Comparison of ENCODE assay signal across 14 cellular contexts in genomic region chr6:16837217-16837972, GRCh38.
A peak's percentile ranks its signal among the peaks of the same experiment; 100 is the strongest.
DNase-seq lines count a peak whose midpoint lies in the region; ATAC-seq and TF ChIP-seq lines count a peak whose summit lies in the region.
"Had no signal": no experiment of that assay in that cellular context is flagged by ENCODE, and none has a peak within 500 bp of the region (broad histone marks: within the 10 kb centered on the region; RNA-seq: fewer than 3 reads in every experiment).

No MANE protein-coding gene starts in this region.

- H3K4me3 Mint-ChIP-seq in activated T-cell treated with anti-CD3 and anti-CD28 coated beads, Interleukin-2, amount 50 U/mL, for 4 hours, result no peak overlapping the region
- H3K4me3 Mint-ChIP-seq in activated CD8-positive, alpha-beta T cell treated with anti-CD3 and anti-CD28 coated beads for 36 hours, result peak overlapping the region; percentile 47
- H3K4me3 Mint-ChIP-seq in glutamatergic neuron (ENCODE audit: unreplicated experiment), result no peak overlapping the region
- H3K4me3 Mint-ChIP-seq: WTC11 had no signal

- H3K36me3 Mint-ChIP-seq in activated T-cell treated with anti-CD3 and anti-CD28 coated beads, Interleukin-2, amount 50 U/mL, for 4 hours (ENCODE audit: insufficient read depth), result no peaks in the 10 kb centered on the region
- no peaks in the 10 kb centered on the region for H3K36me3 Mint-ChIP-seq in activated CD8-positive, alpha-beta T cell treated with anti-CD3 and anti-CD28 coated beads for 36 hours (ENCODE audit: low read depth)
- no peaks in the 10 kb centered on the region for H3K36me3 Mint-ChIP-seq in glutamatergic neuron (ENCODE audit: unreplicated experiment)
- H3K36me3 Mint-ChIP-seq: WTC11 had no signal

- intact Hi-C loops in activated CD8-positive, alpha-beta T cell treated with anti-CD3 and anti-CD28 coated beads for 36 hours (cut with micrococcal nuclease), result loop anchor here (10.0 kb wide), 1 partner anchor 117 kb away; no protein-coding TSS in a partner anchor

- H3K27ac Mint-ChIP-seq in activated CD8-positive, alpha-beta T cell treated with anti-CD3 and anti-CD28 coated beads for 36 hours, result peak overlapping the region; percentile 81
- peak overlapping the region; percentile 82 for H3K27ac Mint-ChIP-seq in glutamatergic neuron (ENCODE audit: unreplicated experiment)
- H3K27ac Mint-ChIP-seq: WTC11 had no signal

- TF ChIP-seq CTCF in activated CD8-positive, alpha-beta T cell treated with anti-CD3 and anti-CD28 coated beads for 36 hours (IDR thresholded peaks at IDR 0.05), result no peak
- TF ChIP-seq CTCF in glutamatergic neuron (IDR thresholded peaks at IDR 0.05; ENCODE audit: partially characterized antibody, unreplicated experiment), result no peak

- POLR2A ChIA-PET in activated CD8-positive, alpha-beta T cell treated with anti-CD3 and anti-CD28 coated beads for 36 hours (lab: Charles Lee), result no interaction called here

- DNase-seq in activated T-cell treated with anti-CD3 and anti-CD28 coated beads, Interleukin-2, amount 50 U/mL, for 4 hours, result no peak
- DNase-seq in activated T-cell treated with anti-CD3 and anti-CD28 coated beads, Interleukin-2, amount 50 U/mL, for 48 hours, result no peak
- no peak for DNase-seq in activated CD8-positive, alpha-beta T cell treated with anti-CD3 and anti-CD28 coated beads for 36 hours
- DNase-seq in glutamatergic neuron (no peak), superior temporal gyrus (ENCODE audit: extremely low spot score) (peak; percentile 55), anterior cingulate cortex (lab: John Stamatoyannopoulos, UW) (no peak), dedifferentiated amniotic fluid mesenchymal stem cell (ENCODE audit: extremely low spot score) (no peak)
- DNase-seq: activated effector memory CD4-positive, alpha-beta T cell treated with anti-CD3 and anti-CD28 coated beads, Interleukin-2, amount 50 U/mL, for 16 hours; DMS153; NCI-H2029; NK-92 treated with Interleukin-12 subunit alpha and Interleukin-12 subunit beta, amount 100 ng/mL, for 24 hours; stimulated activated CD4-positive, alpha-beta T cell treated with anti-CD3 and anti-CD28 coated beads, Interleukin-12 subunit alpha, Interleukin-12 subunit beta, amount 100 ng/mL, for 4 hours had no signal

- H3K4me1 Mint-ChIP-seq in activated T-cell treated with anti-CD3 and anti-CD28 coated beads, Interleukin-2, amount 50 U/mL, for 4 hours (ENCODE audit: low read depth), result peaks cover 39% of the 10 kb centered on the region
- peaks cover 38% of the 10 kb centered on the region for H3K4me1 Mint-ChIP-seq in activated CD8-positive, alpha-beta T cell treated with anti-CD3 and anti-CD28 coated beads for 36 hours (ENCODE audit: low read depth)
- H3K4me1 Mint-ChIP-seq in glutamatergic neuron (ENCODE audit: low read depth, unreplicated experiment), result peaks cover 11% of the 10 kb centered on the region

- H3K27me3 Mint-ChIP-seq in activated T-cell treated with anti-CD3 and anti-CD28 coated beads, Interleukin-2, amount 50 U/mL, for 4 hours (ENCODE audit: low read depth), result no peaks in the 10 kb centered on the region
- H3K27me3 Mint-ChIP-seq in activated CD8-positive, alpha-beta T cell treated with anti-CD3 and anti-CD28 coated beads for 36 hours, result no peaks in the 10 kb centered on the region
- H3K27me3 Mint-ChIP-seq in glutamatergic neuron (ENCODE audit: unreplicated experiment), result no peaks in the 10 kb centered on the region

- no peaks in the 10 kb centered on the region for H3K9me3 Mint-ChIP-seq in activated T-cell treated with anti-CD3 and anti-CD28 coated beads, Interleukin-2, amount 50 U/mL, for 4 hours
- no peaks in the 10 kb centered on the region for H3K9me3 Mint-ChIP-seq in activated CD8-positive, alpha-beta T cell treated with anti-CD3 and anti-CD28 coated beads for 36 hours
- H3K9me3 Mint-ChIP-seq in glutamatergic neuron (ENCODE audit: unreplicated experiment), result no peaks in the 10 kb centered on the region
- H3K9me3 Mint-ChIP-seq: WTC11 had no signal

- peak; percentile 52 to 59 for ATAC-seq in activated T-cell treated with anti-CD3 and anti-CD28 coated beads, Interleukin-2, amount 50 U/mL, for 4 hours
- peak; percentile 54 for ATAC-seq in activated CD8-positive, alpha-beta T cell treated with anti-CD3 and anti-CD28 coated beads for 36 hours
- no peak for ATAC-seq in HG02852 (IDR thresholded peaks at IDR 0.05; ENCODE audit: unreplicated experiment)
- ATAC-seq: WTC11 had no signal

- CTCF ChIA-PET in activated CD8-positive, alpha-beta T cell treated with anti-CD3 and anti-CD28 coated beads for 36 hours (lab: Charles Lee), result interaction anchor here (0.6 to 1.8 kb wide), 5 partner anchors 66 to 507 kb away, joined by 3 to 7 read pairs (median 4); no protein-coding TSS in a partner anchor
